ENCODE assay signal across 15 cellular contexts in genomic region chr1:185017966-185018365, GRCh38. TPM values are rescaled to one million over a fixed set of nuclear protein-coding genes. Genes with fewer than 3 reads are reported as not detected.
DNase-seq lines count a peak whose midpoint lies in the region; TF ChIP-seq lines count a peak whose summit lies in the region.
"Had no signal": no experiment of that assay in that cellular context is flagged by ENCODE, and none has a peak within 500 bp of the region (broad histone marks: within the 10 kb centered on the region; RNA-seq: fewer than 3 reads in every experiment).

No MANE protein-coding gene starts in this region.

- no peaks in the 10 kb centered on the region for H3K79me2 ChIP-seq in OCI-LY3 (ENCODE audit: low read length)
- H3K79me2 ChIP-seq in hepatocyte, result no peaks in the 10 kb centered on the region

- no peak for DNase-seq in MCF 10A (ENCODE audit: unreplicated experiment)
- DNase-seq in breast epithelium (ENCODE audit: low spot score in 2 of 2), result no peak
- DNase-seq in hepatocyte (ENCODE audit: low spot score), result no peak
- DNase-seq in Caco-2, result no peak
- DNase-seq in H7, result no peak
- no peak for DNase-seq in NCI-H82 treated with DMSO at 0.1 percent for 48 hours (lab: John Stamatoyannopoulos, UW; ENCODE audit: unreplicated experiment)
- DNase-seq: CD4-positive, alpha-beta T cell; NCI-H1092; NCI-H1694; NCI-H2107; NCI-H82 had no signal

- H3K27ac Mint-ChIP-seq in MCF 10A (ENCODE audit: low read depth, unreplicated experiment) (peak overlapping the region; percentile 13), Caco-2 (ENCODE audit: unreplicated experiment) (no peak overlapping the region)
- H3K27ac Mint-ChIP-seq: B cell; CD4-positive, alpha-beta T cell had no signal

- H3K4me1 Mint-ChIP-seq in MCF 10A (ENCODE audit: insufficient read depth, unreplicated experiment) (peaks cover 8% of the 10 kb centered on the region), Caco-2 (ENCODE audit: low read depth, unreplicated experiment) (peaks cover 19% of the 10 kb centered on the region)

- POLR2A ChIA-PET in MCF 10A (lab: Yijun Ruan, JAX) (interaction anchor here (0.9 to 1.6 kb wide), 4 partner anchors 19 to 546 kb away, joined by 3 to 6 read pairs (median 4); partner anchors contain the start of gene NIBAN1), Caco-2 (lab: Charles Lee) (no interaction called here)

- H3K9me2 ChIP-seq in hepatocyte (replicated peaks; ENCODE audit: insufficient read depth), result no peaks in the 10 kb centered on the region

- no peaks in the 10 kb centered on the region for H4K20me1 ChIP-seq in OCI-LY3 (ENCODE audit: insufficient read depth, low read length)
- H4K20me1 ChIP-seq in hepatocyte (ENCODE audit: insufficient read depth, poor library complexity, severe bottlenecking), result no peaks in the 10 kb centered on the region

- CTCF ChIA-PET in MCF 10A (lab: Yijun Ruan, JAX), result interaction anchor here (0.6 to 2.1 kb wide), 6 partner anchors 10 to 229 kb away, joined by 3 to 9 read pairs (median 3); no protein-coding TSS in a partner anchor
- CTCF ChIA-PET in Caco-2 (lab: Charles Lee), result no interaction called here

- H3K4me1 ChIP-seq in breast epithelium, result no peaks in the 10 kb centered on the region
- H3K4me1 ChIP-seq in OCI-LY3 (ENCODE audit: low read length), result peaks cover 16% of the 10 kb centered on the region
- H3K4me1 ChIP-seq in hepatocyte (ENCODE audit: insufficient read depth), result peaks cover 9% of the 10 kb centered on the region
- H3K4me1 ChIP-seq in Caco-2, result peaks cover 21% of the 10 kb centered on the region; the same call in 1 of the 2 replicates

- no peaks in the 10 kb centered on the region for H3K36me3 ChIP-seq in breast epithelium
- H3K36me3 ChIP-seq in OCI-LY3 (replicated peaks; ENCODE audit: low read depth, low read length), result no peaks in the 10 kb centered on the region
- H3K36me3 ChIP-seq in hepatocyte (replicated peaks; ENCODE audit: insufficient read depth, low read depth), result no peaks in the 10 kb centered on the region
- no peaks in the 10 kb centered on the region for H3K36me3 ChIP-seq in Caco-2 (ENCODE audit: control insufficient read depth, insufficient read depth, low read length)
- H3K36me3 ChIP-seq in H7 (replicated peaks; ENCODE audit: control insufficient read depth, insufficient read depth, low read length), result no peaks in the 10 kb centered on the region

- no peak overlapping the region for H3K27ac ChIP-seq in breast epithelium
- H3K27ac ChIP-seq in OCI-LY3 (ENCODE audit: low read length), result peak overlapping the region; percentile 52
- H3K27ac ChIP-seq in hepatocyte, result peak overlapping the region; percentile 52

- 78% methylated on average over 3 of the region's 3 CpGs for WGBS in hepatocyte (ENCODE audit: low lambda C conversion rate, missing lambda C conversion rate)

- H3K27me3 ChIP-seq in breast epithelium (no peaks in the 10 kb centered on the region), OCI-LY3 (ENCODE audit: low read depth, low read length) (no peaks in the 10 kb centered on the region), hepatocyte (no peaks in the 10 kb centered on the region), Caco-2 (replicated peaks; ENCODE audit: control insufficient read depth, insufficient read depth, low read length) (no peaks in the 10 kb centered on the region), H7 (ENCODE audit: control insufficient read depth, insufficient read depth, low read length) (no peaks in the 10 kb centered on the region)

- H3K36me3 Mint-ChIP-seq in MCF 10A (ENCODE audit: insufficient read depth, unreplicated experiment), result no peaks in the 10 kb centered on the region
- no peaks in the 10 kb centered on the region for H3K36me3 Mint-ChIP-seq in Caco-2 (ENCODE audit: insufficient read depth, unreplicated experiment)

- intact Hi-C loops in MCF 10A (cut with micrococcal nuclease), result no loop called here
- intact Hi-C loops in breast epithelium (cut with DNase I; ENCODE audit: low total_unique reads), result no loop called here
- intact Hi-C loops in Caco-2 (cut with micrococcal nuclease; ENCODE audit: unreplicated experiment), result no loop called here

- H3K27me3 Mint-ChIP-seq in MCF 10A (ENCODE audit: insufficient read depth, unreplicated experiment) (no peaks in the 10 kb centered on the region), Caco-2 (ENCODE audit: insufficient read depth, unreplicated experiment) (no peaks in the 10 kb centered on the region)
- H3K27me3 Mint-ChIP-seq: B cell; CD4-positive, alpha-beta T cell had no signal

- H3K4me3 Mint-ChIP-seq in MCF 10A (ENCODE audit: unreplicated experiment) (no peak overlapping the region), Caco-2 (ENCODE audit: unreplicated experiment) (no peak overlapping the region)
- H3K4me3 Mint-ChIP-seq: B cell; CD4-positive, alpha-beta T cell had no signal

- H3K9me3 Mint-ChIP-seq in MCF 10A (ENCODE audit: unreplicated experiment) (no peaks in the 10 kb centered on the region), Caco-2 (ENCODE audit: unreplicated experiment) (peaks cover 6% of the 10 kb centered on the region)
- H3K9me3 Mint-ChIP-seq: CD4-positive, alpha-beta T cell had no signal

- no peak overlapping the region for H3K4me3 ChIP-seq in breast epithelium
- H3K4me3 ChIP-seq in OCI-LY3 (ENCODE audit: low read length), result no peak overlapping the region
- no peak overlapping the region for H3K4me3 ChIP-seq in hepatocyte
- no peak overlapping the region for H3K4me3 ChIP-seq in Caco-2 (ENCODE audit: low read depth, low read length)
- H3K4me3 ChIP-seq in H7 (ENCODE audit: insufficient read depth, low read depth, low read length), result no peak overlapping the region

- no peak for TF ChIP-seq POLR2A in breast epithelium (IDR thresholded peaks at IDR 0.05)

- TF ChIP-seq CTCF in MCF 10A (IDR thresholded peaks at IDR 0.05; ENCODE audit: unreplicated experiment) (no peak), breast epithelium (IDR thresholded peaks at IDR 0.05) (no peak), OCI-LY3 (IDR thresholded peaks at IDR 0.05; ENCODE audit: low read depth, low read length) (no peak), hepatocyte (IDR thresholded peaks at IDR 0.05; ENCODE audit: poor library complexity) (no peak), Caco-2 (IDR thresholded peaks at IDR 0.05; ENCODE audit: insufficient read depth in 1 of 2, low read depth in 1 of 2, low read length in 1 of 2, severe bottlenecking in 1 of 2, unreplicated experiment in 1 of 2) (no peak)

- H3K4me2 ChIP-seq in OCI-LY3 (ENCODE audit: low read length) (peak overlapping the region; percentile 22), hepatocyte (no peak overlapping the region)

- H3K9me3 ChIP-seq in breast epithelium (no peaks in the 10 kb centered on the region), OCI-LY3 (ENCODE audit: insufficient read depth, low read length) (no peaks in the 10 kb centered on the region), hepatocyte (ENCODE audit: low read depth) (no peaks in the 10 kb centered on the region), Caco-2 (no peaks in the 10 kb centered on the region)

- H2AFZ ChIP-seq in OCI-LY3 (ENCODE audit: low read depth, low read length) (no peak overlapping the region), hepatocyte (no peak overlapping the region)

- BruUV-seq in MCF 10A (replicated peaks; lab: Mats Ljungman, UMichigan) (no TSS peak), Caco-2 (replicated peaks; lab: Mats Ljungman, UMichigan) (no TSS peak)

- no peak overlapping the region for H3K9ac ChIP-seq in OCI-LY3 (ENCODE audit: low read length)

RNA-seq across cellular contexts. Expression of gene RNF2, which starts 27.4 kb away (rescaled TPM):
- 18.6 and 19.0 TPM in 2 replicates for total RNA-seq in MCF 10A (2022)
- 10 to 100 TPM; 17.1 to 28.7 (median 20.3) TPM for total RNA-seq in breast epithelium
- total RNA-seq in hepatocyte, result 24.6 and 27.0 TPM in 2 replicates
- polyA plus RNA-seq in hepatocyte, result 15.7 and 20.3 TPM in 2 replicates
- total RNA-seq in Caco-2 (2022), result 27.1 and 31.7 TPM in 2 replicates
- 41.3 and 53.0 TPM in 2 replicates for total RNA-seq in H7 (2014; rRNA removed; shearing (Covaris generic))

RNA-seq across cellular contexts. Expression of gene NIBAN1, which starts 43.7 kb away (rescaled TPM):
- total RNA-seq in MCF 10A (2022) (15.6 and 37.3 TPM in 2 replicates), breast epithelium (10 to 100 TPM; 11.7 to 44.2 (median 34.7) TPM), hepatocyte (11.1 and 11.5 TPM in 2 replicates), Caco-2 (2022) (14.3 and 20.8 TPM in 2 replicates)
- polyA plus RNA-seq in hepatocyte, result 6.9 and 8.9 TPM in 2 replicates
- 3.6 and 3.8 TPM in 2 replicates for total RNA-seq in H7 (2014; rRNA removed; shearing (Covaris generic))
- total RNA-seq: HepG2, OCI-LY7 had no signal
- polyA plus RNA-seq: HepG2 had no signal

Comparison
In these comparisons a context has a peak if more than half of its experiments do, and no peak if none do; other contexts are left out.
1. H3K27ac ChIP-seq: peak in OCI-LY3 (single experiment) and hepatocyte (single experiment); none in breast epithelium (0 of 2).